ENCODE assay signal across 19 cellular contexts in genomic region chr1:79629414-79629813, GRCh38.
A peak's percentile ranks its signal among the peaks of the same experiment; 100 is the strongest.
DNase-seq lines count a peak whose midpoint lies in the region; ATAC-seq, FAIRE-seq and TF ChIP-seq lines count a peak whose summit lies in the region.
"Had no signal": no experiment of that assay in that cellular context is flagged by ENCODE, and none has a peak within 500 bp of the region (broad histone marks: within the 10 kb centered on the region; RNA-seq: fewer than 3 reads in every experiment).

No MANE protein-coding gene starts in this region.

- peak overlapping the region; percentile 37 for H3K27ac ChIP-seq in OCI-LY3 (ENCODE audit: low read length)
- H3K27ac ChIP-seq: breast epithelium, right lobe of liver, tibial nerve, WERI-Rb-1 had no signal

- no peaks in the 10 kb centered on the region for H3K9me3 ChIP-seq in OCI-LY3 (ENCODE audit: insufficient read depth, low read length)
- H3K9me3 ChIP-seq: breast epithelium, HAP-1, right lobe of liver, tibial nerve had no signal

- H3K79me2 ChIP-seq in OCI-LY3 (ENCODE audit: low read length) = no peaks in the 10 kb centered on the region

- TF ChIP-seq CTCF in OCI-LY3 (IDR thresholded peaks at IDR 0.05; ENCODE audit: low read depth, low read length) (no peak), D721Med (IDR thresholded peaks at IDR 0.05; ENCODE audit: insufficient read depth, missing control alignments) (no peak)

- ATAC-seq in GM21515 (IDR thresholded peaks at IDR 0.05; ENCODE audit: unreplicated experiment) (peak; percentile 78), HG03175 (IDR thresholded peaks at IDR 0.05; ENCODE audit: unreplicated experiment) (peak; percentile 74)
- ATAC-seq: right lobe of liver; stimulated activated naive CD8-positive, alpha-beta T cell treated with anti-CD3 and anti-CD28 coated beads, Interleukin-15, Interleukin-2, amounts not matched to agents 100 U/mL and 50 U/mL, for 24 hours had no signal

- H3K9ac ChIP-seq in OCI-LY3 (ENCODE audit: low read length) = no peak overlapping the region

- peaks cover 40% of the 10 kb centered on the region for H3K4me1 ChIP-seq in OCI-LY3 (ENCODE audit: low read length)
- H3K4me1 ChIP-seq: breast epithelium, HAP-1, right lobe of liver, tibial nerve had no signal

- DNase-seq in GM18507 (ENCODE audit: extremely low spot score, insufficient read length, low read depth) (no peak), LoVo (ENCODE audit: low spot score) (no peak), posterior vena cava (ENCODE audit: low spot score) (no peak), D721Med (ENCODE audit: insufficient read length, low spot score) (no peak), H4 (ENCODE audit: low spot score) (no peak)
- DNase-seq: DMS53; hypothalamus; NCI-H1694; NCI-H2227 treated with DMSO at 0.1 percent for 48 hours; right lobe of liver; stimulated activated naive CD8-positive, alpha-beta T cell treated with anti-CD3 and anti-CD28 coated beads, Interleukin-15, Interleukin-2, amounts not matched to agents 100 U/mL and 50 U/mL, for 24 hours; WERI-Rb-1 had no signal

- H2AFZ ChIP-seq in OCI-LY3 (ENCODE audit: low read depth, low read length) = no peak overlapping the region

- peak; percentile 47 for FAIRE-seq in GM18507 (lab: Jason Lieb, UNC)
- FAIRE-seq in D721Med (lab: Jason Lieb, UNC) = no peak
- FAIRE-seq: keratinocyte had no signal

- H3K4me2 ChIP-seq in OCI-LY3 (ENCODE audit: low read length) = peak overlapping the region; percentile 61

- H4K20me1 ChIP-seq in OCI-LY3 (ENCODE audit: insufficient read depth, low read length) = no peaks in the 10 kb centered on the region

- no peaks in the 10 kb centered on the region for H3K27me3 ChIP-seq in OCI-LY3 (ENCODE audit: low read depth, low read length)
- H3K27me3 ChIP-seq: breast epithelium, right lobe of liver, tibial nerve had no signal

- H3K4me3 ChIP-seq in OCI-LY3 (ENCODE audit: low read length) = peak overlapping the region; percentile 57
- H3K4me3 ChIP-seq: breast epithelium, HAP-1, right lobe of liver, tibial nerve had no signal

- H3K36me3 ChIP-seq in OCI-LY3 (replicated peaks; ENCODE audit: low read depth, low read length) = no peaks in the 10 kb centered on the region
- H3K36me3 ChIP-seq: HAP-1, right lobe of liver, tibial nerve, WERI-Rb-1 had no signal

- intact Hi-C loops in posterior vena cava (cut with DNase I) = no loop called here
